27 cellular contexts compared by ENCODE assay signal in the genomic region with DNA sequence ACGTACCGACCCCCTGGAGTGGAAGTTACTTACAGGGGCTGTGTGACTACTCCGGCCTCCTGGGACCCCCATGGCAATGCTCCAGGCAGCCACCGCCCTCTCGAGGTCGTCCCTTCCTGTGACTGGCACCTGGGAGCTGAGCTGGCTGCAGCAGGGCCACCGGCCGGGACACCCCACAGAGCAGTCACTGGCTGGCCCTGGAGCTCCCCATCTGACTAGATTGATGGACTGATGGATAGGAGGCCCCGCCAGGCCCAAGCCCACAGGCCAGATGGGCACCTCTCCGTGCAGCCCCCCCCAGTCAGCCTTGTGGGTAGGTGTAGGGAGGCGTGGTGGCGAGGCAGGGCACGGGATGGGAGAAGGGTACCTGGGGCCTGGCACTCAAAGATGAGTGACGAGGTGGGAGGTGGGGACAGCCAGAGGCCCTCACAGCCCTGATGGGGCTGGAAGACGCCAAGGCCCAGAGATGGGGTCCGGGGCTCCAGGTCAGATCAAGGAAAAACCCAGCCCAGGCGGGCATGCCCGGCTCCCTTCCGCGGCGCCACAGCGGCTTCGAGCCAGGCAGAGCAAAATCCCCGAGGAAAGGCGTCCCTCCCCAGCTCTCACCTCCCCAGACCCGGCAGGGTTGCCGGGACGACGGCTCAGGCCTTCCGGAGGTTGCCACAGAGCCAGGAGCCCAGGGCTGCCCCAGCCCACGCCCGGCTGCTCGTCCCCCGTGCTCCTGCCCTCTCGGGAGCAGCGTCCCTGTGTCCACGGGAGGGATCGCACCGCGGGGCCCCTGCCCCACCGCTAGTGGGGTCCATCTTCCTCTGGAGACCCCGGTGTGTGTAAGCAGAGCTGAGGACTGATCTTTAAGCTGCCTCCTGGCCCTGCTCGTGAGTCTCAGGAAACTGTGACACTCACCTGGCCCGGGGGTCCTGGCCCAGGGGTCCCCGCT. TPM values are rescaled to one million over a fixed set of nuclear protein-coding genes. Genes with fewer than 3 reads are reported as not detected.
"Had no signal": no experiment of that assay in that cellular context is flagged by ENCODE, and none has a peak within 500 bp of the region (broad histone marks: within the 10 kb centered on the region; RNA-seq: fewer than 3 reads in every experiment).

No MANE protein-coding gene starts in this region.

- H3K27ac ChIP-seq: breast epithelium, lower lobe of right lung, parathyroid adenoma, psoas muscle, thoracic aorta, uterus, VCaP had no signal

- H3K9me3 ChIP-seq: breast epithelium, lower lobe of right lung, mucosa of descending colon, psoas muscle, thoracic aorta, uterus had no signal

- H3K4me3 ChIP-seq: breast epithelium, lower lobe of right lung, mucosa of descending colon, psoas muscle, smooth muscle cell, thoracic aorta, uterus had no signal

- H3K4me1 Mint-ChIP-seq: endodermal cell had no signal

- DNase-seq: activated CD4-positive, alpha-beta T cell treated with anti-CD3 and anti-CD28 coated beads for 4 hours; activated CD4-positive, alpha-beta T cell treated with anti-CD3 and anti-CD28 coated beads, Interleukin-2, amount 50 U/mL, for 4 hours; activated naive CD4-positive, alpha-beta T cell; activated T-cell treated with anti-CD3 and anti-CD28 coated beads for 4 hours; activated T-cell treated with anti-CD3 and anti-CD28 coated beads, Interleukin-2, amount 50 U/mL, for 72 hours; central memory CD4-positive, alpha-beta T cell; endodermal cell; foreskin fibroblast; head of caudate nucleus; lower lobe of right lung; mesendoderm; mucosa of descending colon; nephron progenitor cell; psoas muscle; stimulated activated CD4-positive, alpha-beta T cell treated with anti-CD3 and anti-CD28 coated beads, Interleukin-2, amount 100 ng/mL, for 24 hours; stimulated activated naive CD4-positive, alpha-beta T cell; trophoblast cell; uterus had no signal

- H3K4me1 ChIP-seq: breast epithelium, lower lobe of right lung, psoas muscle, uterus had no signal

- H3K9me3 Mint-ChIP-seq: activated naive CD4-positive, alpha-beta T cell treated with anti-CD3 and anti-CD28 coated beads, Interleukin-2, amount 50 U/mL, for 72 hours; activated T-cell treated with anti-CD3 and anti-CD28 coated beads, Interleukin-2, amount 50 U/mL, for 72 hours; dendritic cell treated with granulocyte-macrophage colony-stimulating factor and Interleukin-4, amounts not matched to agents 40 ng/mL and 50 ng/mL, for 4 days; endodermal cell; nephron progenitor cell had no signal

- H3K36me3 ChIP-seq: breast epithelium, uterus had no signal

- H3K9ac ChIP-seq: parathyroid adenoma had no signal

- H3K4me2 ChIP-seq: smooth muscle cell had no signal

- H3K4me3 Mint-ChIP-seq: activated T-cell treated with anti-CD3 and anti-CD28 coated beads, Interleukin-2, amount 50 U/mL, for 72 hours; dendritic cell treated with granulocyte-macrophage colony-stimulating factor and Interleukin-4, amounts not matched to agents 40 ng/mL and 50 ng/mL, for 4 days; endodermal cell; nephron progenitor cell had no signal

- H3K27ac Mint-ChIP-seq: activated naive CD4-positive, alpha-beta T cell treated with anti-CD3 and anti-CD28 coated beads, Interleukin-2, amount 50 U/mL, for 72 hours; activated T-cell treated with anti-CD3 and anti-CD28 coated beads, Interleukin-2, amount 50 U/mL, for 72 hours; dendritic cell treated with granulocyte-macrophage colony-stimulating factor and Interleukin-4, amounts not matched to agents 40 ng/mL and 50 ng/mL, for 4 days; endodermal cell; nephron progenitor cell had no signal

- ATAC-seq: activated naive CD4-positive, alpha-beta T cell treated with anti-CD3 and anti-CD28 coated beads, Interleukin-2, amount 50 U/mL, for 72 hours; esophagus mucosa; lower lobe of right lung; mucosa of descending colon; psoas muscle had no signal

- H2AFZ ChIP-seq: parathyroid adenoma had no signal

RNA-seq across cellular contexts. Expression of a gene that starts 29.0 kb away (rescaled TPM):
- total RNA-seq: myocyte had no signal
